8 cellular contexts compared by ENCODE assay signal in genomic region chr14:23154876-23155587, GRCh38. TPM values are rescaled to one million over a fixed set of nuclear protein-coding genes. Genes with fewer than 3 reads are reported as not detected.
DNase-seq lines count a peak whose midpoint lies in the region; ATAC-seq and TF ChIP-seq lines count a peak whose summit lies in the region.

No MANE protein-coding gene starts in this region.

- H3K27me3 ChIP-seq in vagina: no peaks in the 10 kb centered on the region

- H3K27ac ChIP-seq in epithelial cell of prostate: peak overlapping the region; percentile 76
- H3K27ac ChIP-seq in vagina: peak overlapping the region; percentile 93

- no peaks in the 10 kb centered on the region for H3K36me3 ChIP-seq in mucosa of descending colon (ENCODE audit: low read depth)
- no peaks in the 10 kb centered on the region for H3K36me3 ChIP-seq in vagina

- H3K4me1 ChIP-seq in mucosa of descending colon (ENCODE audit: low read depth) (no peaks in the 10 kb centered on the region), vagina (peaks cover 58% of the 10 kb centered on the region)

- peak in 1 of 2 donors; percentile 41 for TF ChIP-seq POLR2A in vagina (IDR thresholded peaks at IDR 0.05)

- TF ChIP-seq CTCF in mucosa of descending colon (IDR thresholded peaks at IDR 0.05): no peak
- no peak for TF ChIP-seq CTCF in vagina (IDR thresholded peaks at IDR 0.05)

- H3K9me3 ChIP-seq in mucosa of descending colon (no peaks in the 10 kb centered on the region), vagina (no peaks in the 10 kb centered on the region)

- ATAC-seq in mucosa of descending colon: peak; percentile 63
- no peak for ATAC-seq in GM18909 (IDR thresholded peaks at IDR 0.05; ENCODE audit: poor library complexity, unreplicated experiment)

- intact Hi-C loops in mucosa of descending colon (cut with DNase I, micrococcal nuclease) (no loop called here), vagina (cut with DNase I) (no loop called here)

- H3K4me3 ChIP-seq in mucosa of descending colon (no peak overlapping the region), vagina (peak overlapping the region; percentile 37 to 45)

- DNase-seq in DMS 273 (lab: John Stamatoyannopoulos, UW; ENCODE audit: unreplicated experiment) (peak; percentile 96), NCI-H82 (lab: John Stamatoyannopoulos, UW) (peak; percentile 99), epithelial cell of prostate (ENCODE audit: low read depth, low spot score) (peak; percentile 43), mucosa of descending colon (peak; percentile 51 to 76 (median 57)), vagina (ENCODE audit: extremely low spot score in 2 of 2) (peak in 1 of 2 donors; percentile 96), NCI-H1105 (lab: John Stamatoyannopoulos, UW) (no peak)
- no peak for DNase-seq in activated CD4-positive, alpha-beta T cell treated with anti-CD3 and anti-CD28 coated beads for 1 hour

RNA-seq across cellular contexts. Expression of gene SLC7A8, which starts 28.4 kb away (rescaled TPM):
- total RNA-seq in mucosa of descending colon (10 to 100 TPM; 16.0 to 26.4 (median 22.0) TPM), vagina (68.5 TPM)

RNA-seq across cellular contexts. Expression of gene CEBPE, which starts 36.0 kb away (rescaled TPM):
- total RNA-seq in mucosa of descending colon: not detected
- not detected for total RNA-seq in vagina

RNA-seq across cellular contexts. Expression of gene CIROP, which starts 50.2 kb away (rescaled TPM):
- under 1 TPM in 1 of 3 donors, not detected in 2; 0.13 TPM for total RNA-seq in mucosa of descending colon
- total RNA-seq in vagina: not detected

RNA-seq across cellular contexts. Expression of gene C14orf119, which starts 59.7 kb away (rescaled TPM):
- 10 to 100 TPM; 46.6 to 48.3 (median 48.0) TPM for total RNA-seq in mucosa of descending colon
- 13.8 TPM for total RNA-seq in vagina

Comparison
In these comparisons a context has a peak if more than half of its experiments do, and no peak if none do; other contexts are left out.
1. DNase-seq: peak in DMS 273 (single experiment), NCI-H82 (single experiment), epithelial cell of prostate (single experiment) and mucosa of descending colon (3 of 3); none in NCI-H1105 (single experiment) and activated CD4-positive, alpha-beta T cell treated with anti-CD3 and anti-CD28 coated beads for 1 hour (single experiment).